Comparison of ENCODE assay signal across 9 cellular contexts in genomic region chr15:60391722-60392340, GRCh38. TPM values are rescaled to one million over a fixed set of nuclear protein-coding genes. Genes with fewer than 3 reads are reported as not detected.
DNase-seq lines count a peak whose midpoint lies in the region; ATAC-seq and TF ChIP-seq lines count a peak whose summit lies in the region.
"Had no signal": no experiment of that assay in that cellular context is flagged by ENCODE, and none has a peak within 500 bp of the region (broad histone marks: within the 10 kb centered on the region; RNA-seq: fewer than 3 reads in every experiment).

No MANE protein-coding gene starts in this region.

- peak overlapping the region; percentile 61 for H3K4me2 ChIP-seq in IMR-90 (ENCODE audit: low read depth, low read length)

- BruUV-seq in IMR-90 (replicated peaks; lab: Mats Ljungman, UMichigan): no TSS peak

- H3K4ac ChIP-seq in IMR-90 (ENCODE audit: low read depth, low read length): peak overlapping the region; percentile 24; the same call in 1 of the 2 replicates

- peak overlapping the region; percentile 43; the same call in 1 of the 2 replicates for H3K23ac ChIP-seq in IMR-90 (ENCODE audit: low read depth, low read length)

- no peak overlapping the region for H2BK15ac ChIP-seq in IMR-90 (ENCODE audit: low read depth, low read length)

- H3K36me3 ChIP-seq in IMR-90 (ENCODE audit: control insufficient read depth, insufficient read depth, low read length): peaks cover 32% of the 10 kb centered on the region
- H3K36me3 ChIP-seq in ascending aorta: no peaks in the 10 kb centered on the region
- H3K36me3 ChIP-seq in stomach smooth muscle (ENCODE audit: control insufficient read depth in 2 of 2, insufficient read depth in 2 of 2, low read length in 2 of 2): peaks cover 8% of the 10 kb centered on the region in 2 donors

- H4K8ac ChIP-seq in IMR-90 (ENCODE audit: low read depth in 2 of 2, low read length in 2 of 2): peak overlapping the region in 1 of 2 experiments; percentile 2; a peak in 1 of 4 replicates

- in situ Hi-C loops in IMR-90 (cut with MboI; ENCODE audit: low sequenced_read_pairs): no loop called here

- ATAC-seq in IMR-90 (ENCODE audit: low read depth): no peak

- H2AFZ ChIP-seq in IMR-90 (replicated peaks; ENCODE audit: low read length, poor library complexity): no peak overlapping the region
- H2AFZ ChIP-seq: GM23338 had no signal

- CTCF ChIA-PET in IMR-90 (lab: Yijun Ruan, JAX): no interaction called here

- dilution Hi-C loops in IMR-90 (cut with HindIII; ENCODE audit: low sequenced_read_pairs, unreplicated experiment): no loop called here

- no peak overlapping the region for H2AK9ac ChIP-seq in IMR-90 (replicated peaks; ENCODE audit: low read depth, low read length, poor library complexity)

- H4K5ac ChIP-seq in IMR-90 (ENCODE audit: low read depth, low read length): no peak overlapping the region

- H3K9me3 ChIP-seq in IMR-90 (ENCODE audit: control insufficient read depth, insufficient read depth, low read length) (no peaks in the 10 kb centered on the region), ascending aorta (no peaks in the 10 kb centered on the region), stomach smooth muscle (ENCODE audit: control insufficient read depth in 2 of 2, low read length in 2 of 2) (no peaks in the 10 kb centered on the region)

- TF ChIP-seq RAD21 in IMR-90 (IDR thresholded peaks at IDR 0.05; ENCODE audit: low read length): no peak

- peak overlapping the region; percentile 15; the same call in 1 of the 2 replicates for H3K18ac ChIP-seq in IMR-90 (ENCODE audit: low read depth, low read length)

- H2AK5ac ChIP-seq in IMR-90 (ENCODE audit: low read depth, low read length): no peak overlapping the region

- no peak overlapping the region for H2BK20ac ChIP-seq in IMR-90 (ENCODE audit: low read depth, low read length)

- peak overlapping the region; percentile 11; the same call in 1 of the 2 replicates for H3K14ac ChIP-seq in IMR-90 (replicated peaks; ENCODE audit: low read depth, low read length)

- H3K27me3 ChIP-seq in IMR-90 (ENCODE audit: control insufficient read depth, insufficient read depth, low read length): no peaks in the 10 kb centered on the region
- H3K27me3 ChIP-seq in ascending aorta: no peaks in the 10 kb centered on the region
- no peaks in the 10 kb centered on the region for H3K27me3 ChIP-seq in stomach smooth muscle (ENCODE audit: control insufficient read depth in 1 of 2, insufficient read depth in 2 of 2, low read length in 2 of 2)

- WGBS in IMR-90 (ENCODE audit: extremely low coverage in 2 of 2, insufficient read length in 1 of 2), 2 experiments: 22% methylated on average over 1 of the region's 4 CpGs; no CpG with 5 or more reads in 1 of the 2 experiments

- H3K27ac ChIP-seq in IMR-90 (ENCODE audit: insufficient read depth, low read length) (peak overlapping the region; percentile 42), ascending aorta (peak overlapping the region; percentile 98 to 99), stomach smooth muscle (ENCODE audit: low read length) (peak overlapping the region; percentile 78)

- POLR2A ChIA-PET in IMR-90 (lab: Charles Lee; ENCODE audit: unreplicated experiment): no interaction called here

- H3K56ac ChIP-seq in IMR-90 (ENCODE audit: extremely low read depth, insufficient read depth, low read length): peak overlapping the region; percentile 29; the same call in 1 of the 2 replicates

- DNase-seq in IMR-90 (no peak), ascending aorta (ENCODE audit: low spot score in 2 of 2) (peak in 1 of 2 donors; percentile 41), iris pigment epithelial cell (ENCODE audit: low read depth) (peak; percentile 22), RPMI8226 (no peak), EL (no peak)
- DNase-seq in activated CD4-positive, alpha-beta T cell treated with anti-CD3 and anti-CD28 coated beads for 48 hours: no peak
- DNase-seq: activated T-cell treated with anti-CD3 and anti-CD28 coated beads, Interleukin-2, amount 50 U/mL, for 4 hours had no signal

- peaks cover 4 to 53% of the 10 kb centered on the region in 2 experiments; a peak in 2 of 4 replicates for H3K79me1 ChIP-seq in IMR-90 (ENCODE audit: low read depth in 1 of 2, low read length in 2 of 2)

- H4K20me1 ChIP-seq in IMR-90 (ENCODE audit: insufficient read depth, low read length): peaks cover 99% of the 10 kb centered on the region

- H2BK120ac ChIP-seq in IMR-90 (ENCODE audit: low read depth, low read length): no peak overlapping the region

- peaks cover 21% of the 10 kb centered on the region for H3K9me1 ChIP-seq in IMR-90 (ENCODE audit: insufficient read depth, low read length)

- H3K4me1 ChIP-seq in IMR-90 (ENCODE audit: control insufficient read depth, insufficient read depth, low read length) (peaks cover 42% of the 10 kb centered on the region), ascending aorta (peaks cover 13 to 80% of the 10 kb centered on the region in 2 donors), stomach smooth muscle (ENCODE audit: control insufficient read depth, insufficient read depth, low read length) (peaks cover 75% of the 10 kb centered on the region)

- no peak; the same call in 1 of the 2 replicates for TF ChIP-seq POLR2A in IMR-90 (IDR thresholded peaks at IDR 0.05; ENCODE audit: low read depth, low read length)

- peak overlapping the region; percentile 84 for H2BK5ac ChIP-seq in IMR-90 (ENCODE audit: low read depth, low read length, poor library complexity, severe bottlenecking)

- H3K9ac ChIP-seq in IMR-90 (ENCODE audit: low read depth, low read length): peak overlapping the region; percentile 43; the same call in 1 of the 2 replicates
- peak overlapping the region in 1 of 2 donors; percentile 41 for H3K9ac ChIP-seq in stomach smooth muscle (ENCODE audit: low read length in 2 of 2)

- no peak for TF ChIP-seq CTCF in IMR-90 (conservative IDR thresholded peaks at IDR 0.05; ENCODE audit: low read depth, low read length)
- TF ChIP-seq CTCF in ascending aorta (IDR thresholded peaks at IDR 0.05): no peak

- no peak overlapping the region for H4K91ac ChIP-seq in IMR-90 (ENCODE audit: insufficient read depth, low read depth, low read length)

- intact Hi-C loops in IMR-90 (cut with micrococcal nuclease): loop anchor here (2.0 kb wide), 2 partner anchors 17 to 33 kb away; no protein-coding TSS in a partner anchor
- intact Hi-C loops in ascending aorta (cut with DNase I): loop anchor here (2.0 kb wide), 1 partner anchor 53 kb away; no protein-coding TSS in a partner anchor

- H3K4me3 ChIP-seq in IMR-90 (ENCODE audit: insufficient read depth, low read depth, low read length) (no peak overlapping the region), ascending aorta (peak overlapping the region in 1 of 2 donors; percentile 42), stomach smooth muscle (ENCODE audit: low read length in 2 of 2) (peak overlapping the region in 1 of 2 donors; percentile 23)
- H3K4me3 ChIP-seq: GM23338 had no signal

TF ChIP-seq in IMR-90, 13 proteins besides CTCF, POLR2A, EP300 and RAD21:
- TF ChIP-seq CHD1 (IDR thresholded peaks at IDR 0.05; ENCODE audit: low read depth, low read length) (no peak), USF2 (IDR thresholded peaks at IDR 0.05; ENCODE audit: low read depth, low read length) (no peak), MAZ (IDR thresholded peaks at IDR 0.05; ENCODE audit: borderline replicate concordance, low read depth, low read length) (no peak), SMC3 (IDR thresholded peaks at IDR 0.05; ENCODE audit: low read depth, low read length) (no peak), FOS (IDR thresholded peaks at IDR 0.05; ENCODE audit: low read depth, low read length) (no peak), CEBPB (IDR thresholded peaks at IDR 0.05; ENCODE audit: low read depth, low read length) (no peak), NFE2L2 (IDR thresholded peaks at IDR 0.05; ENCODE audit: low read depth, low read length) (no peak), BHLHE40 (IDR thresholded peaks at IDR 0.05; ENCODE audit: low read depth, low read length) (no peak), MXI1 (IDR thresholded peaks at IDR 0.05; ENCODE audit: borderline replicate concordance, low read depth, low read length) (no peak)

RNA-seq across cellular contexts. Expression of gene ANXA2, which starts 6.0 kb away (rescaled TPM):
- total RNA-seq in IMR-90 (2012; rRNA removed) (6,979 and 8,412 TPM in 2 replicates), ascending aorta (730 TPM)
- polyA plus RNA-seq in IMR-90 (2012; rRNA removed): 6,722 and 7,454 TPM in 2 replicates
- polyA plus RNA-seq in IMR-90 (2012; cell fraction: cytosol; rRNA removed): 2,230 and 5,114 TPM in 2 replicates
- 764 and 3,092 TPM in 2 replicates for polyA plus RNA-seq in IMR-90 (2012; cell fraction: nucleus; rRNA removed; ENCODE audit: low replicate concordance)

Comparison
In these comparisons a context has a peak if more than half of its experiments do, and no peak if none do; other contexts are left out.
1. H3K27ac ChIP-seq: peak in every context shown above with its lines; median percentile 98 in ascending aorta; 78 in stomach smooth muscle; 42 in IMR-90.